19 cellular contexts compared by ENCODE assay signal in genomic region chr10:101643546-101643945, GRCh38.
DNase-seq lines count a peak whose midpoint lies in the region; ATAC-seq lines count a peak whose summit lies in the region.
"Had no signal": no experiment of that assay in that cellular context is flagged by ENCODE, and none has a peak within 500 bp of the region (broad histone marks: within the 10 kb centered on the region; RNA-seq: fewer than 3 reads in every experiment).

No MANE protein-coding gene starts in this region.

- peaks cover 4% of the 10 kb centered on the region for H3K36me3 ChIP-seq in iPS-18a (ENCODE audit: control insufficient read depth, low read depth, low read length)
- H3K36me3 ChIP-seq: HAP-1 had no signal

- H3K9me3 ChIP-seq in iPS-18a (ENCODE audit: control insufficient read depth, low read depth, low read length), result no peaks in the 10 kb centered on the region
- H3K9me3 ChIP-seq: BLaER1, HAP-1 had no signal

- ATAC-seq in GM19467 (IDR thresholded peaks at IDR 0.05; ENCODE audit: unreplicated experiment), result no peak
- no peak for ATAC-seq in HG02610 (IDR thresholded peaks at IDR 0.05; ENCODE audit: unreplicated experiment)
- ATAC-seq in GM21390 (IDR thresholded peaks at IDR 0.05; ENCODE audit: unreplicated experiment), result no peak
- ATAC-seq: K562, SK-N-SH treated with all-trans-retinoic acid at 6 μM for 48 hours had no signal

- peak overlapping the region; percentile 17 for H3K4me3 ChIP-seq in iPS-18a (ENCODE audit: low read length)
- H3K4me3 ChIP-seq: BLaER1, HAP-1, K562, PC-9 had no signal

- H3K27ac ChIP-seq in iPS-18a (ENCODE audit: low read length), result peak overlapping the region; percentile 18
- H3K27ac ChIP-seq: BLaER1, PC-9, RWPE1 had no signal

- H3K27me3 ChIP-seq in iPS-18a (ENCODE audit: control insufficient read depth, insufficient read depth, low read length), result no peaks in the 10 kb centered on the region
- H3K27me3 ChIP-seq: BLaER1 had no signal

- peaks cover 34% of the 10 kb centered on the region for H3K4me1 ChIP-seq in iPS-18a (ENCODE audit: control insufficient read depth, low read depth, low read length)
- H3K4me1 ChIP-seq: BLaER1, HAP-1 had no signal

- DNase-seq in NCI-H748 (lab: John Stamatoyannopoulos, UW; ENCODE audit: unreplicated experiment) (peak; percentile 59), NCI-H748 treated with DMSO at 0.1 percent for 48 hours (lab: John Stamatoyannopoulos, UW) (no peak), NCI-H69 (lab: John Stamatoyannopoulos, UW) (peak; percentile 95)
- DNase-seq: CD8-positive, alpha-beta memory T cell; MV-4-11; NCI-H187 treated with DMSO at 0.1 percent for 48 hours; NCI-H2171 treated with DMSO at 0.1 percent for 48 hours; PC-9; SIG-M5; T-helper 1 cell had no signal

- H3K9ac ChIP-seq in iPS-18a (ENCODE audit: low read length), result no peak overlapping the region
- H3K9ac ChIP-seq: BLaER1 had no signal
